ENCODE assay signal across 15 cellular contexts in genomic region chr9:121751686-121752445, GRCh38.
A peak's percentile ranks its signal among the peaks of the same experiment; 100 is the strongest.
DNase-seq lines count a peak whose midpoint lies in the region; ATAC-seq, FAIRE-seq and TF ChIP-seq lines count a peak whose summit lies in the region.
"Had no signal": no experiment of that assay in that cellular context is flagged by ENCODE, and none has a peak within 500 bp of the region (broad histone marks: within the 10 kb centered on the region; RNA-seq: fewer than 3 reads in every experiment).

No MANE protein-coding gene starts in this region.

- H3K4me1 ChIP-seq in HUES6 (ENCODE audit: control insufficient read depth, insufficient read depth, low read length) = peaks cover 8% of the 10 kb centered on the region; the same call in 1 of the 2 replicates
- no peaks in the 10 kb centered on the region; a peak in 3 of 7 replicates for H3K4me1 ChIP-seq in H1 (replicated peaks in 1 of 4; ENCODE audit: control insufficient read depth in 3 of 4, insufficient read depth in 4 of 4, low read length in 3 of 4)
- H3K4me1 ChIP-seq in lower lobe of right lung = peaks cover 90% of the 10 kb centered on the region
- H3K4me1 ChIP-seq in stomach = peaks cover 88 to 100% (median 95%) of the 10 kb centered on the region in 4 donors

- H2BK120ac ChIP-seq in H1 (replicated peaks; ENCODE audit: low read depth, low read length) = no peak overlapping the region

- no peak overlapping the region for H4K8ac ChIP-seq in H1 (ENCODE audit: extremely low read depth, insufficient read depth, low read length)

- H2BK5ac ChIP-seq in H1 (ENCODE audit: low read depth, low read length) = peak overlapping the region; percentile 52; the same call in 1 of the 2 replicates

- peak overlapping the region; percentile 35 for H4K91ac ChIP-seq in H1 (replicated peaks; ENCODE audit: insufficient read length, low read length)

- no peak for TF ChIP-seq CTCF in H1 (IDR thresholded peaks at IDR 0.05; ENCODE audit: control extremely low read depth in 1 of 3, insufficient read depth in 1 of 3, low read depth in 1 of 3, low read length in 3 of 3)
- no peak for TF ChIP-seq CTCF in lower lobe of right lung (IDR thresholded peaks at IDR 0.05)
- no peak for TF ChIP-seq CTCF in stomach (IDR thresholded peaks at IDR 0.05)
- no peak for TF ChIP-seq CTCF in omental fat pad (IDR thresholded peaks at IDR 0.05)

- peaks cover 0 to 47% of the 10 kb centered on the region in 2 experiments; a peak in 1 of 4 replicates for H3K79me2 ChIP-seq in H1 (ENCODE audit: control insufficient read depth in 1 of 2, insufficient read depth in 2 of 2, low read length in 2 of 2)

- no peak overlapping the region for H3K9ac ChIP-seq in HUES6 (ENCODE audit: low read length)
- no peak overlapping the region; a peak in 1 of 7 replicates for H3K9ac ChIP-seq in H1 (replicated peaks in 1 of 4; ENCODE audit: extremely low read depth in 1 of 4, low read depth in 3 of 4, low read length in 3 of 4)

- H3K27me3 ChIP-seq in HUES6 (ENCODE audit: control insufficient read depth, insufficient read depth, low read length) (no peaks in the 10 kb centered on the region), H1 (replicated peaks in 1 of 4; ENCODE audit: control insufficient read depth in 3 of 4, extremely low read depth in 1 of 4, insufficient read depth in 3 of 4, low read length in 3 of 4) (no peaks in the 10 kb centered on the region; a peak in 1 of 7 replicates), lower lobe of right lung (ENCODE audit: low read depth) (no peaks in the 10 kb centered on the region), stomach (no peaks in the 10 kb centered on the region)

- H3K27ac ChIP-seq in HUES6 (ENCODE audit: low read depth, low read length) (peak overlapping the region; percentile 19; the same call in 1 of the 2 replicates), H1 (ENCODE audit: low read depth, low read length) (no peak overlapping the region), lower lobe of right lung (peak overlapping the region; percentile 60), stomach (peak overlapping the region; percentile 25 to 93 (median 80))

- H3K4me3 ChIP-seq in HUES6 (ENCODE audit: low read depth, low read length) = no peak overlapping the region
- no peak overlapping the region for H3K4me3 ChIP-seq in H1 (ENCODE audit: extremely low read depth in 1 of 4, insufficient read depth in 2 of 4, low read depth in 3 of 4, low read length in 4 of 4)
- H3K4me3 ChIP-seq in lower lobe of right lung = no peak overlapping the region
- H3K4me3 ChIP-seq in stomach = no peak overlapping the region

- no peak overlapping the region for H3K4me2 ChIP-seq in H1 (ENCODE audit: insufficient read depth in 1 of 2, low read depth in 2 of 2, low read length in 2 of 2)

- no peak overlapping the region for H3K4ac ChIP-seq in H1 (replicated peaks; ENCODE audit: insufficient read length, low read depth, low read length)

- no peaks in the 10 kb centered on the region for H3K23me2 ChIP-seq in H1 (ENCODE audit: low read depth, low read length)

- ATAC-seq in lower lobe of right lung = peak; percentile 29 to 49
- no peak for ATAC-seq in omental fat pad (ENCODE audit: low FRiP score)
- no peak for ATAC-seq in stimulated activated naive CD8-positive, alpha-beta T cell treated with anti-CD3 and anti-CD28 coated beads, Interleukin-15, Interleukin-2, amounts not matched to agents 100 U/mL and 50 U/mL, for 24 hours
- ATAC-seq: naive thymus-derived CD8-positive, alpha-beta T cell; stimulated activated memory B cell treated with anti-CD40 and anti-IgM and Interleukin-4, amounts not matched to agents 10 μg/mL and 1 μg/mL and 100 μg/mL, for 72 hours had no signal

- H4K20me1 ChIP-seq in H1 (replicated peaks in 1 of 2; ENCODE audit: control insufficient read depth in 1 of 2, insufficient read depth in 2 of 2, low read length in 2 of 2) = peaks cover 25 to 26% of the 10 kb centered on the region in 2 experiments

- no peak overlapping the region for H3K23ac ChIP-seq in H1 (ENCODE audit: insufficient read length)

- H2BK20ac ChIP-seq in H1 (ENCODE audit: low read length) = no peak overlapping the region

- H3K36me3 ChIP-seq in HUES6 (ENCODE audit: control insufficient read depth, insufficient read depth, low read length) (no peaks in the 10 kb centered on the region), H1 (ENCODE audit: control insufficient read depth in 2 of 4, insufficient read depth in 4 of 4, low read length in 3 of 4) (no peaks in the 10 kb centered on the region), lower lobe of right lung (peaks cover under 1% of the 10 kb centered on the region), stomach (peaks cover 0 to 5% (median under 1%) of the 10 kb centered on the region in 4 donors)

- H4K5ac ChIP-seq in H1 (ENCODE audit: insufficient read length, low read depth, low read length) = no peak overlapping the region

- H3K56ac ChIP-seq in H1 (replicated peaks; ENCODE audit: insufficient read length, low read depth, low read length) = no peak overlapping the region

- H2AK5ac ChIP-seq in H1 (ENCODE audit: low read depth, low read length) = peak overlapping the region; percentile 65; the same call in 1 of the 2 replicates

- H3K14ac ChIP-seq in H1 (ENCODE audit: insufficient read length) = no peak overlapping the region

- H3K79me1 ChIP-seq in H1 (ENCODE audit: low read depth, low read length) = peaks cover 42% of the 10 kb centered on the region

- H2BK15ac ChIP-seq in H1 (ENCODE audit: low read length) = no peak overlapping the region

- CTCF ChIA-PET in H1 (lab: Charles Lee; ENCODE audit: partially characterized antibody) = interaction anchor here (0.7 to 20.3 kb wide), 4 partner anchors 13 to 89 kb away, joined by 3 to 305 read pairs (median 9); no protein-coding TSS in a partner anchor

- H3K9me3 ChIP-seq in HUES6 (ENCODE audit: control insufficient read depth, insufficient read depth, low read depth, low read length) = no peaks in the 10 kb centered on the region
- no peaks in the 10 kb centered on the region for H3K9me3 ChIP-seq in H1 (ENCODE audit: insufficient read depth in 2 of 2, low read depth in 1 of 2, low read length in 1 of 2)
- H3K9me3 ChIP-seq in lower lobe of right lung = no peaks in the 10 kb centered on the region
- H3K9me3 ChIP-seq in stomach = no peaks in the 10 kb centered on the region

- H2AFZ ChIP-seq in H1 (ENCODE audit: low read length) = no peak overlapping the region

- intact Hi-C loops in lower lobe of right lung (cut with DNase I) (no loop called here), stomach (cut with DNase I; ENCODE audit: low total_unique reads) (no loop called here)

- FAIRE-seq in H1 (lab: Jason Lieb, UNC) = no peak
- FAIRE-seq: D721Med, endothelial cell of umbilical vein had no signal

- no peak for TF ChIP-seq RAD21 in H1 (IDR thresholded peaks at IDR 0.05 in 1 of 2, conservative IDR thresholded peaks at IDR 0.05 in 1 of 2; ENCODE audit: low read depth in 2 of 2, low read length in 2 of 2)

- TF ChIP-seq EP300 in H1 (IDR thresholded peaks at IDR 0.05; ENCODE audit: borderline replicate concordance in 1 of 2, low read depth in 2 of 2, low read length in 2 of 2) (no peak), stomach (IDR thresholded peaks at IDR 0.05) (no peak)

- POLR2A ChIA-PET in H1 (lab: Charles Lee; ENCODE audit: partially characterized antibody) = interaction anchor here (1.3 kb wide), 1 partner anchor 17 kb away, joined by 3 read pairs; no protein-coding TSS in a partner anchor

- no peak for DNase-seq in H1 (ENCODE audit: low read depth in 1 of 2, low spot score in 2 of 2)
- no peak for DNase-seq in lower lobe of right lung
- no peak for DNase-seq in stomach
- no peak for DNase-seq in NCI-H446 (lab: John Stamatoyannopoulos, UW)
- DNase-seq in omental fat pad (ENCODE audit: low spot score) = no peak
- DNase-seq in NCI-H1417 (lab: John Stamatoyannopoulos, UW) = no peak
- DNase-seq in stimulated activated naive CD8-positive, alpha-beta T cell treated with anti-CD3 and anti-CD28 coated beads, Interleukin-15, Interleukin-2, amounts not matched to agents 100 U/mL and 50 U/mL, for 24 hours = no peak
- DNase-seq: activated naive CD4-positive, alpha-beta T cell treated with Interleukin-2 at 50 U/mL for 16 hours; naive thymus-derived CD8-positive, alpha-beta T cell; NCI-H2029; RPMI8226 had no signal

- peak overlapping the region; percentile 27; the same call in 1 of the 2 replicates for H2BK12ac ChIP-seq in H1 (ENCODE audit: low read depth, low read length)

- H3K18ac ChIP-seq in H1 (ENCODE audit: extremely low read depth, low read length) = no peak overlapping the region; the same call in 1 of the 2 replicates

- TF ChIP-seq POLR2A in H1 (IDR thresholded peaks at IDR 0.05; ENCODE audit: control extremely low read depth in 1 of 2, low read depth in 2 of 2, low read length in 2 of 2) = no peak
- TF ChIP-seq POLR2A in stomach (IDR thresholded peaks at IDR 0.05) = no peak

- 91% methylated on average over 13 of the region's 13 CpGs; no CpG with 5 or more reads in 1 of the 2 experiments for WGBS in H1 (ENCODE audit: extremely low coverage in 1 of 2, insufficient coverage in 1 of 2, insufficient read length in 1 of 2, insufficient replicate concordance in 2 of 2, low coverage in 1 of 2, low lambda C conversion rate in 2 of 2, missing lambda C conversion rate in 1 of 2), 2 experiments
- WGBS in stomach, 5 donors = 62 to 76% (median 65%) methylated on average over 4 to 13 of the region's 13 CpGs

TF ChIP-seq in H1, 55 proteins besides CTCF, POLR2A, EP300 and RAD21 (continues in another document):
- TF ChIP-seq RXRA (IDR thresholded peaks at IDR 0.05; ENCODE audit: insufficient read depth, low read depth, low read length) (no peak), CREB1 (IDR thresholded peaks at IDR 0.05) (no peak)

Comparison
In these comparisons a context has a peak if more than half of its experiments do, and no peak if none do; other contexts are left out.
1. ATAC-seq: peak in lower lobe of right lung (2 of 2); none in omental fat pad (single experiment) and stimulated activated naive CD8-positive, alpha-beta T cell treated with anti-CD3 and anti-CD28 coated beads, Interleukin-15, Interleukin-2, amounts not matched to agents 100 U/mL and 50 U/mL, for 24 hours (single experiment).